In genomic region chr16:27778171-27778925, GRCh38 we compare ENCODE assay signal across 22 cellular contexts.
DNase-seq lines count a peak whose midpoint lies in the region; ATAC-seq and TF ChIP-seq lines count a peak whose summit lies in the region.
"Had no signal": no experiment of that assay in that cellular context is flagged by ENCODE, and none has a peak within 500 bp of the region (broad histone marks: within the 10 kb centered on the region; RNA-seq: fewer than 3 reads in every experiment).

No MANE protein-coding gene starts in this region.

- no peaks in the 10 kb centered on the region for H3K9me3 ChIP-seq in neural progenitor cell (ENCODE audit: low read depth)
- H3K9me3 ChIP-seq in GM23248 (ENCODE audit: low read depth), result no peaks in the 10 kb centered on the region
- no peaks in the 10 kb centered on the region for H3K9me3 ChIP-seq in OCI-LY7 (ENCODE audit: low read length)
- H3K9me3 ChIP-seq: BLaER1 had no signal

- intact Hi-C loops in natural killer cell (cut with micrococcal nuclease) (no loop called here), dorsolateral prefrontal cortex (cut with DNase I) (loop anchor here in 1 of 2 donors (5.0 kb wide), 1 partner anchor 76 kb away; no protein-coding TSS in a partner anchor), OCI-LY7 (cut with micrococcal nuclease; ENCODE audit: unreplicated experiment) (no loop called here)

- no TSS peak for BruUV-seq in OCI-LY7 (replicated peaks; lab: Mats Ljungman, UMichigan)

- TF ChIP-seq CTCF in natural killer cell (IDR thresholded peaks at IDR 0.05) (no peak), dorsolateral prefrontal cortex (IDR thresholded peaks at IDR 0.05 in 54 of 56, conservative IDR thresholded peaks at IDR 0.05 in 2 of 56; ENCODE audit: low read depth in 1 of 56, partially characterized antibody in 56 of 56) (no peak), neural progenitor cell (IDR thresholded peaks at IDR 0.05) (no peak), OCI-LY7 (conservative IDR thresholded peaks at IDR 0.05; ENCODE audit: low read length) (no peak)

- H3K4me1 ChIP-seq in neural progenitor cell (peaks cover 6% of the 10 kb centered on the region), GM23248 (ENCODE audit: insufficient read depth) (peaks cover 16% of the 10 kb centered on the region), OCI-LY7 (ENCODE audit: insufficient read depth, low read length, poor library complexity, severe bottlenecking) (no peaks in the 10 kb centered on the region)

- no peaks in the 10 kb centered on the region for H3K9me2 ChIP-seq in GM23248 (ENCODE audit: insufficient read depth)
- no peaks in the 10 kb centered on the region for H3K9me2 ChIP-seq in OCI-LY7 (ENCODE audit: insufficient read depth, low read length)

- CTCF ChIA-PET in OCI-LY7 (lab: Charles Lee; ENCODE audit: unreplicated experiment), result no interaction called here

- H3K79me2 ChIP-seq in neural progenitor cell (ENCODE audit: low read depth) (no peaks in the 10 kb centered on the region), GM23248 (ENCODE audit: insufficient read depth) (no peaks in the 10 kb centered on the region), OCI-LY7 (ENCODE audit: insufficient read depth, low read depth, low read length) (no peaks in the 10 kb centered on the region)

- in situ Hi-C loops in GM23248 (cut with MboI), result loop anchor here (25.0 kb wide), 1 partner anchor 284 kb away; the partner anchor contains the start of gene GSG1L

- H3K27ac ChIP-seq in dorsolateral prefrontal cortex (peak overlapping the region in 31 of 59 donors; percentile 14 to 84 (median 63)), neural progenitor cell (no peak overlapping the region), temporal lobe (ENCODE audit: low read depth, low read length) (peak overlapping the region; percentile 63), GM23248 (no peak overlapping the region), OCI-LY7 (ENCODE audit: low read depth, low read length, poor library complexity, severe bottlenecking) (no peak overlapping the region)
- H3K27ac ChIP-seq: BLaER1, KMS-11 had no signal

- 95 to 96% methylated on average over 19 to 20 of the region's 20 CpGs for WGBS in GM23248 (ENCODE audit: low coverage in 1 of 2, low lambda C conversion rate in 2 of 2, missing lambda C conversion rate in 2 of 2), 2 experiments

- H3K9me3 Mint-ChIP-seq in natural killer cell treated with Interleukin-12 subunit alpha and Interleukin-12 subunit beta and Interleukin-15 and Interleukin-18, amount 100 ng/mL, for 72 hours, result no peaks in the 10 kb centered on the region
- H3K9me3 Mint-ChIP-seq in natural killer cell, result no peaks in the 10 kb centered on the region
- no peaks in the 10 kb centered on the region for H3K9me3 Mint-ChIP-seq in neural progenitor cell
- H3K9me3 Mint-ChIP-seq: CD4-positive, CD25-positive, alpha-beta regulatory T cell had no signal

- H3K27me3 ChIP-seq in dorsolateral prefrontal cortex (no peaks in the 10 kb centered on the region), neural progenitor cell (no peaks in the 10 kb centered on the region), GM23248 (replicated peaks; ENCODE audit: insufficient read depth) (no peaks in the 10 kb centered on the region)
- H3K27me3 ChIP-seq: BLaER1 had no signal

- no peaks in the 10 kb centered on the region for H3K4me1 Mint-ChIP-seq in natural killer cell treated with Interleukin-12 subunit alpha and Interleukin-12 subunit beta and Interleukin-15 and Interleukin-18, amount 100 ng/mL, for 72 hours (ENCODE audit: low read depth in 2 of 2)
- H3K4me1 Mint-ChIP-seq in natural killer cell, result no peaks in the 10 kb centered on the region
- peaks cover 17% of the 10 kb centered on the region for H3K4me1 Mint-ChIP-seq in neural progenitor cell
- H3K4me1 Mint-ChIP-seq: CD4-positive, CD25-positive, alpha-beta regulatory T cell had no signal

- H3K27me3 Mint-ChIP-seq in natural killer cell treated with Interleukin-12 subunit alpha and Interleukin-12 subunit beta and Interleukin-15 and Interleukin-18, amount 100 ng/mL, for 72 hours, result no peaks in the 10 kb centered on the region
- no peaks in the 10 kb centered on the region for H3K27me3 Mint-ChIP-seq in natural killer cell (ENCODE audit: low read depth in 2 of 2)
- H3K27me3 Mint-ChIP-seq in neural progenitor cell (ENCODE audit: insufficient read depth, low read depth), result no peaks in the 10 kb centered on the region
- H3K27me3 Mint-ChIP-seq: CD4-positive, CD25-positive, alpha-beta regulatory T cell had no signal

- H3K9ac ChIP-seq in neural progenitor cell (no peak overlapping the region), GM23248 (no peak overlapping the region)
- H3K9ac ChIP-seq: BLaER1, KMS-11 had no signal

- H3K4me3 ChIP-seq in dorsolateral prefrontal cortex (no peak overlapping the region), neural progenitor cell (no peak overlapping the region), GM23248 (no peak overlapping the region), OCI-LY7 (ENCODE audit: low read depth, low read length, poor library complexity, severe bottlenecking) (no peak overlapping the region)
- H3K4me3 ChIP-seq: BLaER1 had no signal

- no peak for ATAC-seq in natural killer cell treated with Interleukin-12 subunit alpha and Interleukin-12 subunit beta and Interleukin-15 and Interleukin-18, amount 100 ng/mL, for 72 hours
- ATAC-seq in natural killer cell, result no peak
- ATAC-seq: Panc1 had no signal

- H3K36me3 Mint-ChIP-seq in natural killer cell treated with Interleukin-12 subunit alpha and Interleukin-12 subunit beta and Interleukin-15 and Interleukin-18, amount 100 ng/mL, for 72 hours, result no peaks in the 10 kb centered on the region
- H3K36me3 Mint-ChIP-seq in natural killer cell, result no peaks in the 10 kb centered on the region
- H3K36me3 Mint-ChIP-seq in neural progenitor cell, result no peaks in the 10 kb centered on the region

- H2AFZ ChIP-seq in neural progenitor cell (replicated peaks) (no peak overlapping the region), GM23248 (no peak overlapping the region), OCI-LY7 (ENCODE audit: low read length) (no peak overlapping the region)

- no peak overlapping the region for H3K4me2 ChIP-seq in neural progenitor cell
- no peak overlapping the region for H3K4me2 ChIP-seq in GM23248 (ENCODE audit: unreplicated experiment)
- no peak overlapping the region for H3K4me2 ChIP-seq in OCI-LY7 (ENCODE audit: low read length)
- H3K4me2 ChIP-seq: BLaER1, KMS-11 had no signal

- POLR2A ChIA-PET in OCI-LY7 (lab: Charles Lee), result interaction anchor here (0.6 kb wide), 1 partner anchor 281 kb away, joined by 3 read pairs; no protein-coding TSS in a partner anchor

- H4K20me1 ChIP-seq in neural progenitor cell (ENCODE audit: low read depth) (no peaks in the 10 kb centered on the region), GM23248 (ENCODE audit: insufficient read depth) (no peaks in the 10 kb centered on the region), OCI-LY7 (ENCODE audit: insufficient read depth, low read length) (no peaks in the 10 kb centered on the region)
- H4K20me1 ChIP-seq: BLaER1 had no signal

- no peak overlapping the region for H3K4me3 Mint-ChIP-seq in natural killer cell treated with Interleukin-12 subunit alpha and Interleukin-12 subunit beta and Interleukin-15 and Interleukin-18, amount 100 ng/mL, for 72 hours
- H3K4me3 Mint-ChIP-seq in natural killer cell (no peak overlapping the region), neural progenitor cell (no peak overlapping the region)
- H3K4me3 Mint-ChIP-seq: CD4-positive, CD25-positive, alpha-beta regulatory T cell had no signal

- H3F3A ChIP-seq in neural progenitor cell (ENCODE audit: low read depth) (no peaks in the 10 kb centered on the region), GM23248 (ENCODE audit: insufficient read depth) (peaks cover 3% of the 10 kb centered on the region; the same call in 1 of the 2 replicates)

- peak; percentile 46 for DNase-seq in natural killer cell treated with Interleukin-12 subunit alpha and Interleukin-12 subunit beta and Interleukin-15 and Interleukin-18, amount 100 ng/mL, for 72 hours (ENCODE audit: low spot score)
- DNase-seq in natural killer cell (no peak), dorsolateral prefrontal cortex (peak in 1 of 10 donors; percentile 38), neural progenitor cell (ENCODE audit: low spot score) (no peak), GM23248 (no peak), OCI-LY7 (ENCODE audit: low spot score) (no peak), NCI-H2171 (lab: John Stamatoyannopoulos, UW) (no peak)
- DNase-seq: CD4-positive, CD25-positive, alpha-beta regulatory T cell; DMS153; DND-41; GOT3; HCEC 1CT; IMR-90; MM.1S; NCI-H2029 treated with DMSO at 0.1 percent for 48 hours; NCI-H226; NCI-H510A; NCI-H69 had no signal

- H3K27ac Mint-ChIP-seq in natural killer cell treated with Interleukin-12 subunit alpha and Interleukin-12 subunit beta and Interleukin-15 and Interleukin-18, amount 100 ng/mL, for 72 hours, result no peak overlapping the region
- H3K27ac Mint-ChIP-seq in natural killer cell (no peak overlapping the region), neural progenitor cell (peak overlapping the region; percentile 29)

- H3K36me3 ChIP-seq in neural progenitor cell (no peaks in the 10 kb centered on the region), GM23248 (ENCODE audit: low read depth) (no peaks in the 10 kb centered on the region), OCI-LY7 (ENCODE audit: insufficient read depth, low read length) (no peaks in the 10 kb centered on the region)
- H3K36me3 ChIP-seq: BLaER1 had no signal

Comparison
In these comparisons a context has a peak if more than half of its experiments do, and no peak if none do; other contexts are left out.
1. H3K27ac ChIP-seq: peak in dorsolateral prefrontal cortex (31 of 59) and temporal lobe (single experiment); none in neural progenitor cell (single experiment), GM23248 (single experiment) and OCI-LY7 (single experiment).